Comparison of ENCODE assay signal across 20 cellular contexts in genomic region chr9:77427256-77427927, GRCh38.
"Had no signal": no experiment of that assay in that cellular context is flagged by ENCODE, and none has a peak within 500 bp of the region (broad histone marks: within the 10 kb centered on the region; RNA-seq: fewer than 3 reads in every experiment).

No MANE protein-coding gene starts in this region.

- DNase-seq: activated CD4-positive, alpha-beta memory T cell treated with anti-CD3 and anti-CD28 coated beads for 36 hours; activated CD4-positive, CD25-positive, alpha-beta regulatory T cell treated with anti-CD3 and anti-CD28 coated beads, Interleukin-2, amount 50 U/mL, for 72 hours; activated effector memory CD4-positive, alpha-beta T cell treated with anti-CD3 and anti-CD28 coated beads, Interleukin-2, amount 50 U/mL, for 16 hours; activated T-cell treated with anti-CD3 and anti-CD28 coated beads, Interleukin-2, amount 50 U/mL, for 4 hours; brain microvascular endothelial cell; effector memory CD8-positive, alpha-beta T cell; erythroblast; hypothalamus; kidney glomerular epithelial cell; mammary epithelial cell; mucosa of descending colon; naive thymus-derived CD8-positive, alpha-beta T cell; nucleus accumbens; psoas muscle; sigmoid colon; stimulated activated CD4-positive, alpha-beta T cell treated with anti-CD3 and anti-CD28 coated beads, Interleukin-2, amount 100 ng/mL, for 48 hours; stimulated activated naive CD8-positive, alpha-beta T cell treated with anti-CD3 and anti-CD28 coated beads, Interleukin-15, Interleukin-2, amounts not matched to agents 100 U/mL and 50 U/mL, for 24 hours had no signal

- H3K27ac Mint-ChIP-seq: activated CD4-positive, alpha-beta memory T cell treated with anti-CD3 and anti-CD28 coated beads for 36 hours; activated naive CD8-positive, alpha-beta T cell; dendritic cell treated with granulocyte-macrophage colony-stimulating factor and Interleukin-4, amounts not matched to agents 40 ng/mL and 50 ng/mL, for 4 days; effector memory CD8-positive, alpha-beta T cell; T-helper 2 cell treated with Interferon-gamma antibody and Interleukin-4, amounts not matched to agents 5 μg/mL and 100 μg/mL, for 36 hours had no signal

- H3K36me3 Mint-ChIP-seq: activated CD4-positive, alpha-beta memory T cell treated with anti-CD3 and anti-CD28 coated beads for 36 hours; activated naive CD8-positive, alpha-beta T cell had no signal

- H3K27me3 ChIP-seq: brain microvascular endothelial cell, sigmoid colon had no signal

- H3K27me3 Mint-ChIP-seq: activated CD4-positive, alpha-beta memory T cell treated with anti-CD3 and anti-CD28 coated beads for 36 hours; activated naive CD8-positive, alpha-beta T cell; dendritic cell treated with granulocyte-macrophage colony-stimulating factor and Interleukin-4, amounts not matched to agents 40 ng/mL and 50 ng/mL, for 4 days; effector memory CD8-positive, alpha-beta T cell; naive thymus-derived CD8-positive, alpha-beta T cell had no signal

- H3K36me3 ChIP-seq: brain microvascular endothelial cell had no signal

- H3K9me3 ChIP-seq: mucosa of descending colon, psoas muscle, sigmoid colon had no signal

- H3K4me3 Mint-ChIP-seq: activated CD4-positive, alpha-beta memory T cell treated with anti-CD3 and anti-CD28 coated beads for 36 hours; activated naive CD8-positive, alpha-beta T cell; activated T-cell treated with anti-CD3 and anti-CD28 coated beads, Interleukin-2, amount 50 U/mL, for 4 hours; dendritic cell treated with granulocyte-macrophage colony-stimulating factor and Interleukin-4, amounts not matched to agents 40 ng/mL and 50 ng/mL, for 4 days; effector memory CD8-positive, alpha-beta T cell; naive thymus-derived CD8-positive, alpha-beta T cell; T-helper 2 cell treated with Interferon-gamma antibody and Interleukin-4, amounts not matched to agents 5 μg/mL and 100 μg/mL, for 36 hours had no signal

- H3K27ac ChIP-seq: brain microvascular endothelial cell, psoas muscle, sigmoid colon had no signal

- H3K4me3 ChIP-seq: mucosa of descending colon, psoas muscle, sigmoid colon had no signal

- H3K4me1 Mint-ChIP-seq: naive thymus-derived CD8-positive, alpha-beta T cell had no signal

- H3K9me3 Mint-ChIP-seq: dendritic cell treated with granulocyte-macrophage colony-stimulating factor and Interleukin-4, amounts not matched to agents 40 ng/mL and 50 ng/mL, for 4 days; effector memory CD8-positive, alpha-beta T cell; T-helper 2 cell treated with Interferon-gamma antibody and Interleukin-4, amounts not matched to agents 5 μg/mL and 100 μg/mL, for 36 hours had no signal

- H3K4me1 ChIP-seq: psoas muscle, sigmoid colon had no signal

- ATAC-seq: activated T-cell treated with anti-CD3 and anti-CD28 coated beads, Interleukin-2, amount 50 U/mL, for 4 hours; effector memory CD8-positive, alpha-beta T cell; mucosa of descending colon; naive thymus-derived CD8-positive, alpha-beta T cell; psoas muscle; stimulated activated naive CD8-positive, alpha-beta T cell treated with anti-CD3 and anti-CD28 coated beads, Interleukin-15, Interleukin-2, amounts not matched to agents 100 U/mL and 50 U/mL, for 24 hours had no signal
